Comparison of ENCODE assay signal across 14 cellular contexts in genomic region chr13:41976491-41976890, GRCh38. TPM values are rescaled to one million over a fixed set of nuclear protein-coding genes. Genes with fewer than 3 reads are reported as not detected.
DNase-seq lines count a peak whose midpoint lies in the region; ATAC-seq, FAIRE-seq and TF ChIP-seq lines count a peak whose summit lies in the region.
"Had no signal": no experiment of that assay in that cellular context is flagged by ENCODE, and none has a peak within 500 bp of the region (broad histone marks: within the 10 kb centered on the region; RNA-seq: fewer than 3 reads in every experiment).

No MANE protein-coding gene starts in this region.

- peak; percentile 86 for FAIRE-seq in H1 (lab: Jason Lieb, UNC)
- FAIRE-seq: GM19239, H54 had no signal

- H2AFZ ChIP-seq in GM23338 (peak overlapping the region; percentile 24; the same call in 1 of the 2 replicates), H1 (ENCODE audit: low read length) (no peak overlapping the region), neural progenitor cell (replicated peaks) (peak overlapping the region; percentile 68)

- H3K4me2 ChIP-seq in GM23338 (peak overlapping the region; percentile 33; the same call in 1 of the 2 replicates), H1 (ENCODE audit: insufficient read depth in 1 of 2, low read depth in 2 of 2, low read length in 2 of 2) (no peak overlapping the region), neural progenitor cell (no peak overlapping the region)

- no peaks in the 10 kb centered on the region for H3K23me2 ChIP-seq in H1 (ENCODE audit: low read depth, low read length)

- H2AK5ac ChIP-seq in H1 (ENCODE audit: low read depth, low read length) = no peak overlapping the region

- H3K27me3 ChIP-seq in GM23338 (ENCODE audit: insufficient read depth) (no peaks in the 10 kb centered on the region), H1 (replicated peaks in 1 of 4; ENCODE audit: control insufficient read depth in 3 of 4, extremely low read depth in 1 of 4, insufficient read depth in 3 of 4, low read length in 3 of 4) (no peaks in the 10 kb centered on the region), neural progenitor cell (no peaks in the 10 kb centered on the region)
- H3K27me3 ChIP-seq: BE2C had no signal

- H3K36me3 Mint-ChIP-seq in GM23338 (ENCODE audit: low read depth) (no peaks in the 10 kb centered on the region), neural progenitor cell (no peaks in the 10 kb centered on the region), T-helper 17 cell (ENCODE audit: low read depth) (peaks cover 3% of the 10 kb centered on the region)
- H3K36me3 Mint-ChIP-seq: CD4-positive, alpha-beta memory T cell had no signal

- no peak overlapping the region for H3K14ac ChIP-seq in H1 (ENCODE audit: insufficient read length)

- H3K79me1 ChIP-seq in H1 (ENCODE audit: low read depth, low read length) = no peaks in the 10 kb centered on the region

- no peak overlapping the region for H4K91ac ChIP-seq in H1 (replicated peaks; ENCODE audit: insufficient read length, low read length)

- H4K8ac ChIP-seq in H1 (ENCODE audit: extremely low read depth, insufficient read depth, low read length) = no peak overlapping the region

- no peaks in the 10 kb centered on the region for H3K9me3 ChIP-seq in H1 (ENCODE audit: insufficient read depth in 2 of 2, low read depth in 1 of 2, low read length in 1 of 2)
- H3K9me3 ChIP-seq in neural progenitor cell (ENCODE audit: low read depth) = no peaks in the 10 kb centered on the region
- H3K9me3 ChIP-seq in T-helper 17 cell (ENCODE audit: control insufficient read depth, low read length, poor library complexity, severe bottlenecking) = no peaks in the 10 kb centered on the region
- H3K9me3 ChIP-seq: BE2C had no signal

- H3F3A ChIP-seq in GM23338 (replicated peaks; ENCODE audit: low read depth) (no peaks in the 10 kb centered on the region), neural progenitor cell (ENCODE audit: low read depth) (no peaks in the 10 kb centered on the region)

- no peak overlapping the region for H2BK12ac ChIP-seq in H1 (ENCODE audit: low read depth, low read length)

- H3K56ac ChIP-seq in H1 (replicated peaks; ENCODE audit: insufficient read length, low read depth, low read length) = no peak overlapping the region

- H3K36me3 ChIP-seq in GM23338 (ENCODE audit: insufficient read depth) (no peaks in the 10 kb centered on the region), H1 (ENCODE audit: control insufficient read depth in 2 of 4, insufficient read depth in 4 of 4, low read length in 3 of 4) (no peaks in the 10 kb centered on the region), neural progenitor cell (no peaks in the 10 kb centered on the region)
- H3K36me3 ChIP-seq: BE2C had no signal

- no peak overlapping the region for H3K4me3 ChIP-seq in GM23338
- H3K4me3 ChIP-seq in H1 (ENCODE audit: extremely low read depth in 1 of 4, insufficient read depth in 2 of 4, low read depth in 3 of 4, low read length in 4 of 4) = no peak overlapping the region
- no peak overlapping the region for H3K4me3 ChIP-seq in neural progenitor cell
- H3K4me3 ChIP-seq in coronary artery = no peak overlapping the region

- no peak overlapping the region for H3K23ac ChIP-seq in H1 (ENCODE audit: insufficient read length)

- H3K79me2 ChIP-seq in GM23338 (replicated peaks; ENCODE audit: insufficient read depth) = no peaks in the 10 kb centered on the region
- H3K79me2 ChIP-seq in H1 (ENCODE audit: control insufficient read depth in 1 of 2, insufficient read depth in 2 of 2, low read length in 2 of 2) = no peaks in the 10 kb centered on the region
- H3K79me2 ChIP-seq in neural progenitor cell (ENCODE audit: low read depth) = no peaks in the 10 kb centered on the region

- H3K9ac ChIP-seq in H1 (replicated peaks in 1 of 4; ENCODE audit: extremely low read depth in 1 of 4, low read depth in 3 of 4, low read length in 3 of 4) (no peak overlapping the region), neural progenitor cell (no peak overlapping the region)

- H3K27ac ChIP-seq in GM23338 (ENCODE audit: low read depth) (no peak overlapping the region), H1 (ENCODE audit: low read depth, low read length) (no peak overlapping the region), neural progenitor cell (no peak overlapping the region), coronary artery (no peak overlapping the region)
- H3K27ac ChIP-seq: C4-2B had no signal

- H3K27ac Mint-ChIP-seq in GM23338 (no peak overlapping the region), neural progenitor cell (no peak overlapping the region), T-helper 17 cell (no peak overlapping the region)

- H3K9me2 ChIP-seq in GM23338 (ENCODE audit: insufficient read depth) = no peaks in the 10 kb centered on the region

- no peak overlapping the region for H2BK15ac ChIP-seq in H1 (ENCODE audit: low read length)

- no peak for TF ChIP-seq EP300 in H1 (IDR thresholded peaks at IDR 0.05; ENCODE audit: borderline replicate concordance in 1 of 2, low read depth in 2 of 2, low read length in 2 of 2)

- no peak for TF ChIP-seq CTCF in GM23338 (conservative IDR thresholded peaks at IDR 0.05; ENCODE audit: low read depth in 2 of 2)
- no peak for TF ChIP-seq CTCF in H1 (IDR thresholded peaks at IDR 0.05; ENCODE audit: control extremely low read depth in 1 of 3, insufficient read depth in 1 of 3, low read depth in 1 of 3, low read length in 3 of 3)
- no peak for TF ChIP-seq CTCF in neural progenitor cell (IDR thresholded peaks at IDR 0.05)
- TF ChIP-seq CTCF in coronary artery (IDR thresholded peaks at IDR 0.05) = no peak

- H3K4me1 ChIP-seq in GM23338 (ENCODE audit: insufficient read depth) (peaks cover 13% of the 10 kb centered on the region), H1 (replicated peaks in 1 of 4; ENCODE audit: control insufficient read depth in 3 of 4, insufficient read depth in 4 of 4, low read length in 3 of 4) (peaks cover 5 to 11% (median 10%) of the 10 kb centered on the region in 4 experiments), neural progenitor cell (peaks cover 9% of the 10 kb centered on the region)
- H3K4me1 ChIP-seq: BE2C had no signal

- H2BK20ac ChIP-seq in H1 (ENCODE audit: low read length) = no peak overlapping the region

- H3K27me3 Mint-ChIP-seq in GM23338 (ENCODE audit: insufficient read depth, low read depth, poor library complexity) (no peaks in the 10 kb centered on the region), neural progenitor cell (ENCODE audit: insufficient read depth, low read depth) (no peaks in the 10 kb centered on the region), T-helper 17 cell (no peaks in the 10 kb centered on the region)
- H3K27me3 Mint-ChIP-seq: CD4-positive, alpha-beta memory T cell had no signal

- H3K4ac ChIP-seq in H1 (replicated peaks; ENCODE audit: insufficient read length, low read depth, low read length) = no peak overlapping the region

- WGBS in H1 (ENCODE audit: extremely low coverage in 1 of 2, insufficient coverage in 1 of 2, insufficient read length in 1 of 2, insufficient replicate concordance in 2 of 2, low coverage in 1 of 2, low lambda C conversion rate in 2 of 2, missing lambda C conversion rate in 1 of 2), 2 experiments = 49% methylated on average over 3 of the region's 3 CpGs; no CpG with 5 or more reads in 1 of the 2 experiments

- CTCF ChIA-PET in H1 (lab: Charles Lee; ENCODE audit: partially characterized antibody) = interaction anchor here (0.9 to 1.4 kb wide), 4 partner anchors 14 to 139 kb away, joined by 3 to 6 read pairs (median 5); no protein-coding TSS in a partner anchor

- H4K5ac ChIP-seq in H1 (ENCODE audit: insufficient read length, low read depth, low read length) = no peak overlapping the region

- TF ChIP-seq RAD21 in H1 (IDR thresholded peaks at IDR 0.05 in 1 of 2, conservative IDR thresholded peaks at IDR 0.05 in 1 of 2; ENCODE audit: low read depth in 2 of 2, low read length in 2 of 2) = no peak

- POLR2A ChIA-PET in H1 (lab: Charles Lee; ENCODE audit: partially characterized antibody) = no interaction called here

- H3K9me3 Mint-ChIP-seq in GM23338 (no peaks in the 10 kb centered on the region), neural progenitor cell (no peaks in the 10 kb centered on the region)
- H3K9me3 Mint-ChIP-seq: CD4-positive, alpha-beta memory T cell had no signal

- ATAC-seq in GM23338 = peak; percentile 49
- no peak for ATAC-seq in T-helper 17 cell

- H2BK5ac ChIP-seq in H1 (ENCODE audit: low read depth, low read length) = no peak overlapping the region

- DNase-seq in GM23338 (ENCODE audit: low spot score) (peak; percentile 62), NAMALWA (ENCODE audit: low spot score) (peak; percentile 26), H1 (ENCODE audit: low read depth in 1 of 2, low spot score in 2 of 2) (no peak), neural progenitor cell (ENCODE audit: low spot score) (no peak), coronary artery (ENCODE audit: low spot score) (no peak), T-helper 17 cell (no peak)
- no peak for DNase-seq in stimulated activated CD4-positive, alpha-beta T cell treated with anti-CD3 and anti-CD28 coated beads, Interleukin-2, amount 100 ng/mL, for 24 hours
- DNase-seq: BE2C, DND-41, GDM1 had no signal

- TF ChIP-seq POLR2A in H1 (IDR thresholded peaks at IDR 0.05; ENCODE audit: control extremely low read depth in 1 of 2, low read depth in 2 of 2, low read length in 2 of 2) = no peak

- H2BK120ac ChIP-seq in H1 (replicated peaks; ENCODE audit: low read depth, low read length) = no peak overlapping the region

- no peak overlapping the region for H3K18ac ChIP-seq in H1 (ENCODE audit: extremely low read depth, low read length)

- H4K20me1 ChIP-seq in GM23338 (replicated peaks; ENCODE audit: insufficient read depth) = no peaks in the 10 kb centered on the region
- H4K20me1 ChIP-seq in H1 (replicated peaks in 1 of 2; ENCODE audit: control insufficient read depth in 1 of 2, insufficient read depth in 2 of 2, low read length in 2 of 2) = no peaks in the 10 kb centered on the region
- no peaks in the 10 kb centered on the region for H4K20me1 ChIP-seq in neural progenitor cell (ENCODE audit: low read depth)

- H3K4me1 Mint-ChIP-seq in GM23338 (peaks cover 27% of the 10 kb centered on the region), neural progenitor cell (no peaks in the 10 kb centered on the region), T-helper 17 cell (peaks cover 6% of the 10 kb centered on the region)

- H3K4me3 Mint-ChIP-seq in GM23338 = no peak overlapping the region
- H3K4me3 Mint-ChIP-seq in neural progenitor cell = no peak overlapping the region
- H3K4me3 Mint-ChIP-seq in T-helper 17 cell = no peak overlapping the region
- H3K4me3 Mint-ChIP-seq: CD4-positive, alpha-beta memory T cell had no signal

RNA-seq across cellular contexts. Expression of gene VWA8, which starts 15.6 kb away (rescaled TPM):
- total RNA-seq in GM23338 (2014; rRNA removed; shearing (Covaris generic)) = 24.6 and 32.5 TPM in 2 replicates
- polyA plus RNA-seq in GM23338 (2016; fragmentation: Nextera tagmentation; extraction: Ambion mirVana) (4.7 and 6.3 TPM in 2 replicates), H1 (2011; rRNA removed) (4.6 and 5.9 TPM in 2 replicates)
- total RNA-seq in H1 (2021; fragmentation: NEBNext Ultra II Directional; extraction: Animal tissue kit (Norgen Biotek cat#: 25700)) = 17.9 and 19.6 TPM in 2 replicates
- 7.3 TPM for polyA plus RNA-seq in H1 (2011; cell fraction: cytosol; rRNA removed)
- 10.6 TPM for polyA plus RNA-seq in H1 (2011; cell fraction: nucleus; rRNA removed)
- polyA plus RNA-seq in H1 (2012, experiment 1 of 2) = 6.8 to 10.2 TPM (median 8.6 TPM) in 4 replicates
- 0.50 TPM for polyA plus RNA-seq in H1 (2012, experiment 2 of 2)
- polyA plus RNA-seq in H1 (2013, experiment 1 of 2) = 15.1 TPM
- 12.3 TPM for polyA plus RNA-seq in H1 (2013, experiment 2 of 2)
- polyA minus RNA-seq in H1 (2011; rRNA and poly(A)+ RNA removed) = 29.4 and 33.3 TPM in 2 replicates
- 9.3 TPM for polyA minus RNA-seq in H1 (2011; cell fraction: cytosol; rRNA and poly(A)+ RNA removed)
- polyA minus RNA-seq in H1 (2011; cell fraction: nucleus; rRNA and poly(A)+ RNA removed) = 63.9 TPM
- total RNA-seq in neural progenitor cell (ENCODE audit: low replicate concordance) (12.4 and 12.6 TPM in 2 replicates), T-helper 17 cell (10 to 100 TPM; 21.5 to 23.0 TPM)

Comparison
In these comparisons a context has a peak if more than half of its experiments do, and no peak if none do; other contexts are left out.
1. DNase-seq: peak in GM23338 (single experiment) and NAMALWA (single experiment); none in H1 (0 of 2), neural progenitor cell (single experiment), coronary artery (single experiment), T-helper 17 cell (0 of 3) and stimulated activated CD4-positive, alpha-beta T cell treated with anti-CD3 and anti-CD28 coated beads, Interleukin-2, amount 100 ng/mL, for 24 hours (0 of 2).